In the genomic region with DNA sequence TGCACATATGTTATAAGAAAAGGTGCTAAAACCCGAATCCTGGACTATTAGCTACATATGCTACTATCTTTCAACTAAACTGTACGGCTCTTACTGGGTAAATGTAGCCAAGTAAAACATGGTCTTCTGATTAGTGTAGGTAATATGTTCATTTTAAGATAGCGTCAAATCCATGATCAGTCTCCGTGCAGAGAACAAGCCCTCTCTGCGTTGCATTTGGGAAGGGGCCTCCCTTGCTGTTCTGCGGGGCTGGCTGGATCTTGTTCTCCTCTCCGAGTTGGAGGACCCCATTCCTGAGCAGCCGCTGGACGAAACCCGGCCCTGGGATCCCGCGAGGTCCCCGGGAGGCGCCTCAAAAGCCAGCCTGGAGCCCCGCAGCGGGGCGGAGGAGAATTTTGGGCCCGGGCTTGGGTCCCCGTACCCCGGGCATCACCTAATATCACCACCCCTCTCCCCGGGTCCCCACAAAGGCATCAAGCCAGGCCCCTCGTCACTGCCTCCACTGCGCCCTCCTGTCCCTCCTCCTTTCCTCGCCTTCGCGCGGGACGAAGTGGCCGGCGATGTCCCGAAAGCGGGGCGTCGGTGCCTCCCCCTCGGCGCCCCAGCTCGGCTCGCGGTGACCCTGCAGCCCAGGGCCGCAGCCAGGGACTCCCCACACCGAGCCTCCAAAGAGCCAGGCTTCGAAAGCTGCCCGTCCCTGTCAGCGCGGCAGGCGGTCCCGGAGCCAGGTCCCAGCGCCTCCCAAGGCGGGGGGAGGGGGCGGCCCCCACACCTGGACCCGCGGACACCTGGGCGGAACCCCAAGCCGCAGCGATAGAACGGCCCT, we compare ENCODE assay signal across 8 cellular contexts. TPM values are rescaled to one million over a fixed set of nuclear protein-coding genes. Genes with fewer than 3 reads are reported as not detected.
DNase-seq lines count a peak whose midpoint lies in the region; ATAC-seq and TF ChIP-seq lines count a peak whose summit lies in the region.

No MANE protein-coding gene starts in this region.

- H3K9me3 Mint-ChIP-seq in progenitor cell of endocrine pancreas (ENCODE audit: low read depth): no peaks in the 10 kb centered on the region

- H3K4me1 Mint-ChIP-seq in progenitor cell of endocrine pancreas (ENCODE audit: low read depth): peaks cover 2% of the 10 kb centered on the region

- H3K4me3 Mint-ChIP-seq in progenitor cell of endocrine pancreas (ENCODE audit: low read depth): peak overlapping the region; percentile 72

- TF ChIP-seq CTCF in RWPE1 (conservative IDR thresholded peaks at IDR 0.05; ENCODE audit: low read depth) (no peak), foreskin keratinocyte (conservative IDR thresholded peaks at IDR 0.05) (no peak), progenitor cell of endocrine pancreas (IDR thresholded peaks at IDR 0.05; ENCODE audit: unreplicated experiment) (no peak)

- POLR2A ChIA-PET in RWPE1 (lab: Yijun Ruan, JAX; ENCODE audit: low non-redundant PET): interaction anchor here (0.6 kb wide), 1 partner anchor 18 kb away, joined by 4 read pairs; no protein-coding TSS in a partner anchor

- H3K27me3 ChIP-seq in foreskin keratinocyte: peaks cover 47% of the 10 kb centered on the region

- peaks cover 72% of the 10 kb centered on the region for H3K27me3 Mint-ChIP-seq in progenitor cell of endocrine pancreas

- CTCF ChIA-PET in RWPE1 (lab: Yijun Ruan, JAX): interaction anchor here (0.6 to 4.9 kb wide), 10 partner anchors 10 to 490 kb away, joined by 4 to 39 read pairs (median 6); no protein-coding TSS in a partner anchor

- H3K4me1 ChIP-seq in foreskin keratinocyte: peaks cover 3% of the 10 kb centered on the region

- ATAC-seq in foreskin keratinocyte (peak; percentile 49), HG03378 (IDR thresholded peaks at IDR 0.05; ENCODE audit: unreplicated experiment) (no peak)

- H3K27ac Mint-ChIP-seq in progenitor cell of endocrine pancreas: no peak overlapping the region

- DNase-seq in GM03348 (ENCODE audit: low spot score) (peak; percentile 41), RWPE1 (ENCODE audit: low spot score) (peak; percentile 18), foreskin keratinocyte (no peak), progenitor cell of endocrine pancreas (ENCODE audit: low spot score, unreplicated experiment) (no peak), NCI-H1436 (lab: John Stamatoyannopoulos, UW) (no peak), UCSD-AML1 (lab: John Stamatoyannopoulos, UW; ENCODE audit: unreplicated experiment) (no peak), HCEC 1CT (no peak)

- no peaks in the 10 kb centered on the region for H3K36me3 Mint-ChIP-seq in progenitor cell of endocrine pancreas (ENCODE audit: insufficient read depth)

- H3K27ac ChIP-seq in RWPE1 (no peak overlapping the region), foreskin keratinocyte (no peak overlapping the region)

RNA-seq across cellular contexts. Expression of gene FBXO3, which starts 54.5 kb away (rescaled TPM):
- total RNA-seq in foreskin keratinocyte (34.0 and 34.9 TPM in 2 replicates), progenitor cell of endocrine pancreas (31.9 and 37.2 TPM in 2 replicates)
- polyA plus RNA-seq in foreskin keratinocyte: 14.5 and 15.5 TPM in 2 replicates

Comparison
In these comparisons a context has a peak if more than half of its experiments do, and no peak if none do; other contexts are left out.
1. DNase-seq: peak in GM03348 (single experiment) and RWPE1 (single experiment); none in foreskin keratinocyte (0 of 2), progenitor cell of endocrine pancreas (single experiment), NCI-H1436 (single experiment), UCSD-AML1 (single experiment) and HCEC 1CT (single experiment).